ENCODE assay signal across 1 cellular context in genomic region chr10:78255796-78256638, GRCh38.
TF ChIP-seq lines count a peak whose summit lies in the region.

No MANE protein-coding gene starts in this region.

TF ChIP-seq in K562, 482 proteins besides CTCF, POLR2A, EP300 and RAD21 (continued from another document and continues in another):
- peak; percentile 87; the same call in 1 of the 2 replicates for TF ChIP-seq ZNF395 (CRISPR knock-in tag; IDR thresholded peaks at IDR 0.05)
- TF ChIP-seq NONO (IDR thresholded peaks at IDR 0.05; ENCODE audit: low read depth in 2 of 2, low read length in 1 of 2), result no peak
- peak; percentile 97 for TF ChIP-seq CTBP1 (IDR thresholded peaks at IDR 0.05; ENCODE audit: borderline replicate concordance)
- TF ChIP-seq ZNF280A (IDR thresholded peaks at IDR 0.05; ENCODE audit: low read depth, partially characterized antibody), result no peak
- TF ChIP-seq PKNOX1 (IDR thresholded peaks at IDR 0.05), result peak; percentile 44; the same call in 1 of the 2 replicates
- TF ChIP-seq XRCC4 (IDR thresholded peaks at IDR 0.05; ENCODE audit: extremely low read depth, insufficient read depth, insufficient read length), result no peak
- TF ChIP-seq ZNF133 (CRISPR knock-in tag; IDR thresholded peaks at IDR 0.05), result no peak
- peak; percentile 98 for TF ChIP-seq MAFK (IDR thresholded peaks at IDR 0.05; ENCODE audit: low read length)
- TF ChIP-seq, protein P1, sequence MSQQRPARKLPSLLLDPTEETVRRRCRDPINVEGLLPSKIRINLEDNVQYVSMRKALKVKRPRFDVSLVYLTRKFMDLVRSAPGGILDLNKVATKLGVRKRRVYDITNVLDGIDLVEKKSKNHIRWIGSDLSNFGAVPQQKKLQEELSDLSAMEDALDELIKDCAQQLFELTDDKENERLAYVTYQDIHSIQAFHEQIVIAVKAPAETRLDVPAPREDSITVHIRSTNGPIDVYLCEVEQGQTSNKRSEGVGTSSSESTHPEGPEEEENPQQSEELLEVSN (IDR thresholded peaks at IDR 0.05; ENCODE audit: borderline replicate concordance in 1 of 2, extremely low read depth in 1 of 2, insufficient read depth in 1 of 2, insufficient read length in 1 of 2, low read depth in 1 of 2, low read length in 1 of 2, poor library complexity in 1 of 2, severe bottlenecking in 1 of 2), result no peak
- TF ChIP-seq ZBTB49 (CRISPR knock-in tag; IDR thresholded peaks at IDR 0.05; ENCODE audit: borderline replicate concordance), result no peak
- peak in 1 of 2 experiments; percentile 99; a peak in 3 of 4 replicates for TF ChIP-seq RCOR1 (IDR thresholded peaks at IDR 0.05; ENCODE audit: borderline replicate concordance in 1 of 2, low read depth in 2 of 2, low read length in 2 of 2)
- peak; percentile 96 for TF ChIP-seq SOX6 (IDR thresholded peaks at IDR 0.05)
- TF ChIP-seq VEZF1 (CRISPR knock-in tag; IDR thresholded peaks at IDR 0.05), result peak; percentile 38; the same call in 1 of the 2 replicates
- TF ChIP-seq TEAD1 (CRISPR knock-in tag; IDR thresholded peaks at IDR 0.05), result peak; percentile 48 to 95; a peak in 3 of 4 replicates
- peak; percentile 99 for TF ChIP-seq NFE2 (IDR thresholded peaks at IDR 0.05; ENCODE audit: low read depth)
- no peak for TF ChIP-seq IRF2 (CRISPR knock-in tag; IDR thresholded peaks at IDR 0.05)
- TF ChIP-seq MEIS2 (IDR thresholded peaks at IDR 0.05; ENCODE audit: partially characterized antibody), result peak; percentile 82
- no peak for TF ChIP-seq E2F5 (CRISPR knock-in tag; IDR thresholded peaks at IDR 0.05)
- TF ChIP-seq, protein P2, sequence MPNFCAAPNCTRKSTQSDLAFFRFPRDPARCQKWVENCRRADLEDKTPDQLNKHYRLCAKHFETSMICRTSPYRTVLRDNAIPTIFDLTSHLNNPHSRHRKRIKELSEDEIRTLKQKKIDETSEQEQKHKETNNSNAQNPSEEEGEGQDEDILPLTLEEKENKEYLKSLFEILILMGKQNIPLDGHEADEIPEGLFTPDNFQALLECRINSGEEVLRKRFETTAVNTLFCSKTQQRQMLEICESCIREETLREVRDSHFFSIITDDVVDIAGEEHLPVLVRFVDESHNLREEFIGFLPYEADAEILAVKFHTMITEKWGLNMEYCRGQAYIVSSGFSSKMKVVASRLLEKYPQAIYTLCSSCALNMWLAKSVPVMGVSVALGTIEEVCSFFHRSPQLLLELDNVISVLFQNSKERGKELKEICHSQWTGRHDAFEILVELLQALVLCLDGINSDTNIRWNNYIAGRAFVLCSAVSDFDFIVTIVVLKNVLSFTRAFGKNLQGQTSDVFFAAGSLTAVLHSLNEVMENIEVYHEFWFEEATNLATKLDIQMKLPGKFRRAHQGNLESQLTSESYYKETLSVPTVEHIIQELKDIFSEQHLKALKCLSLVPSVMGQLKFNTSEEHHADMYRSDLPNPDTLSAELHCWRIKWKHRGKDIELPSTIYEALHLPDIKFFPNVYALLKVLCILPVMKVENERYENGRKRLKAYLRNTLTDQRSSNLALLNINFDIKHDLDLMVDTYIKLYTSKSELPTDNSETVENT (CRISPR knock-in tag; IDR thresholded peaks at IDR 0.05), result no peak
- no peak for TF ChIP-seq RBFOX2 (IDR thresholded peaks at IDR 0.05; ENCODE audit: low read depth, low read length)
- TF ChIP-seq ZNF695 (CRISPR knock-in tag; IDR thresholded peaks at IDR 0.05), result no peak
- no peak for TF ChIP-seq OTX1 (CRISPR knock-in tag; IDR thresholded peaks at IDR 0.05)
- 0 out of 2 replicates have a peak, but pooled peaks have one; percentile 51 for TF ChIP-seq GATAD2A (IDR thresholded peaks at IDR 0.05)
- TF ChIP-seq, protein P3, sequence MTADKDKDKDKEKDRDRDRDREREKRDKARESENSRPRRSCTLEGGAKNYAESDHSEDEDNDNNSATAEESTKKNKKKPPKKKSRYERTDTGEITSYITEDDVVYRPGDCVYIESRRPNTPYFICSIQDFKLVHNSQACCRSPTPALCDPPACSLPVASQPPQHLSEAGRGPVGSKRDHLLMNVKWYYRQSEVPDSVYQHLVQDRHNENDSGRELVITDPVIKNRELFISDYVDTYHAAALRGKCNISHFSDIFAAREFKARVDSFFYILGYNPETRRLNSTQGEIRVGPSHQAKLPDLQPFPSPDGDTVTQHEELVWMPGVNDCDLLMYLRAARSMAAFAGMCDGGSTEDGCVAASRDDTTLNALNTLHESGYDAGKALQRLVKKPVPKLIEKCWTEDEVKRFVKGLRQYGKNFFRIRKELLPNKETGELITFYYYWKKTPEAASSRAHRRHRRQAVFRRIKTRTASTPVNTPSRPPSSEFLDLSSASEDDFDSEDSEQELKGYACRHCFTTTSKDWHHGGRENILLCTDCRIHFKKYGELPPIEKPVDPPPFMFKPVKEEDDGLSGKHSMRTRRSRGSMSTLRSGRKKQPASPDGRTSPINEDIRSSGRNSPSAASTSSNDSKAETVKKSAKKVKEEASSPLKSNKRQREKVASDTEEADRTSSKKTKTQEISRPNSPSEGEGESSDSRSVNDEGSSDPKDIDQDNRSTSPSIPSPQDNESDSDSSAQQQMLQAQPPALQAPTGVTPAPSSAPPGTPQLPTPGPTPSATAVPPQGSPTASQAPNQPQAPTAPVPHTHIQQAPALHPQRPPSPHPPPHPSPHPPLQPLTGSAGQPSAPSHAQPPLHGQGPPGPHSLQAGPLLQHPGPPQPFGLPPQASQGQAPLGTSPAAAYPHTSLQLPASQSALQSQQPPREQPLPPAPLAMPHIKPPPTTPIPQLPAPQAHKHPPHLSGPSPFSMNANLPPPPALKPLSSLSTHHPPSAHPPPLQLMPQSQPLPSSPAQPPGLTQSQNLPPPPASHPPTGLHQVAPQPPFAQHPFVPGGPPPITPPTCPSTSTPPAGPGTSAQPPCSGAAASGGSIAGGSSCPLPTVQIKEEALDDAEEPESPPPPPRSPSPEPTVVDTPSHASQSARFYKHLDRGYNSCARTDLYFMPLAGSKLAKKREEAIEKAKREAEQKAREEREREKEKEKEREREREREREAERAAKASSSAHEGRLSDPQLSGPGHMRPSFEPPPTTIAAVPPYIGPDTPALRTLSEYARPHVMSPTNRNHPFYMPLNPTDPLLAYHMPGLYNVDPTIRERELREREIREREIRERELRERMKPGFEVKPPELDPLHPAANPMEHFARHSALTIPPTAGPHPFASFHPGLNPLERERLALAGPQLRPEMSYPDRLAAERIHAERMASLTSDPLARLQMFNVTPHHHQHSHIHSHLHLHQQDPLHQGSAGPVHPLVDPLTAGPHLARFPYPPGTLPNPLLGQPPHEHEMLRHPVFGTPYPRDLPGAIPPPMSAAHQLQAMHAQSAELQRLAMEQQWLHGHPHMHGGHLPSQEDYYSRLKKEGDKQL (CRISPR knock-in tag; IDR thresholded peaks at IDR 0.05; ENCODE audit: borderline replicate concordance), result no peak
- peak; percentile 57; the same call in 1 of the 2 replicates for TF ChIP-seq ZNF449 (CRISPR knock-in tag; IDR thresholded peaks at IDR 0.05)
- TF ChIP-seq ID3 (CRISPR knock-in tag; IDR thresholded peaks at IDR 0.05), result no peak
- no peak for TF ChIP-seq ID3 (tag; IDR thresholded peaks at IDR 0.05)
- TF ChIP-seq CTCFL (IDR thresholded peaks at IDR 0.05; ENCODE audit: borderline replicate concordance, insufficient read depth, low read depth, low read length, poor library complexity, severe bottlenecking), result no peak
- TF ChIP-seq, protein P4, sequence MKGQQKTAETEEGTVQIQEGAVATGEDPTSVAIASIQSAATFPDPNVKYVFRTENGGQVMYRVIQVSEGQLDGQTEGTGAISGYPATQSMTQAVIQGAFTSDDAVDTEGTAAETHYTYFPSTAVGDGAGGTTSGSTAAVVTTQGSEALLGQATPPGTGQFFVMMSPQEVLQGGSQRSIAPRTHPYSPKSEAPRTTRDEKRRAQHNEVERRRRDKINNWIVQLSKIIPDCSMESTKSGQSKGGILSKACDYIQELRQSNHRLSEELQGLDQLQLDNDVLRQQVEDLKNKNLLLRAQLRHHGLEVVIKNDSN (CRISPR knock-in tag; IDR thresholded peaks at IDR 0.05), result no peak
- TF ChIP-seq ZNF57 (CRISPR knock-in tag; IDR thresholded peaks at IDR 0.05), result no peak
